ENCODE assay signal across 1 cellular context in genomic region chr14:77709412-77709811, GRCh38.
TF ChIP-seq lines count a peak whose summit lies in the region.

No MANE protein-coding gene starts in this region.

TF ChIP-seq in GM12878, 131 proteins besides CTCF, POLR2A, EP300 and RAD21 (continued from another document):
- TF ChIP-seq, protein P1, sequence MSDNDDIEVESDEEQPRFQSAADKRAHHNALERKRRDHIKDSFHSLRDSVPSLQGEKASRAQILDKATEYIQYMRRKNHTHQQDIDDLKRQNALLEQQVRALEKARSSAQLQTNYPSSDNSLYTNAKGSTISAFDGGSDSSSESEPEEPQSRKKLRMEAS (IDR thresholded peaks at IDR 0.05; ENCODE audit: low read depth, low read length), result no peak
